Comparison of ENCODE assay signal across 17 cellular contexts in genomic region chr4:142823796-142824195, GRCh38. TPM values are rescaled to one million over a fixed set of nuclear protein-coding genes. Genes with fewer than 3 reads are reported as not detected.
DNase-seq lines count a peak whose midpoint lies in the region; ATAC-seq and TF ChIP-seq lines count a peak whose summit lies in the region.
"Had no signal": no experiment of that assay in that cellular context is flagged by ENCODE, and none has a peak within 500 bp of the region (broad histone marks: within the 10 kb centered on the region; RNA-seq: fewer than 3 reads in every experiment).

No MANE protein-coding gene starts in this region.

- no peak overlapping the region for H3K4me3 Mint-ChIP-seq in activated naive CD4-positive, alpha-beta T cell treated with anti-CD3 and anti-CD28 coated beads for 36 hours
- H3K4me3 Mint-ChIP-seq: CD8-positive, alpha-beta memory T cell; H9 had no signal

- H3K4me2 ChIP-seq in SK-N-SH (no peak overlapping the region), HCT116 (ENCODE audit: low read length) (no peak overlapping the region), osteoblast (ENCODE audit: insufficient read depth, low read length) (no peak overlapping the region)
- H3K4me2 ChIP-seq: BLaER1 had no signal

- no peaks in the 10 kb centered on the region for H3F3A ChIP-seq in SK-N-SH (replicated peaks; ENCODE audit: insufficient read depth)

- no peaks in the 10 kb centered on the region for H3K36me3 ChIP-seq in SK-N-SH (replicated peaks in 1 of 2; ENCODE audit: control insufficient read depth in 1 of 2, insufficient read depth in 2 of 2, low read length in 1 of 2)
- H3K36me3 ChIP-seq in HCT116 (ENCODE audit: control insufficient read depth in 1 of 2, insufficient read depth in 2 of 2, low read length in 2 of 2), result no peaks in the 10 kb centered on the region
- H3K36me3 ChIP-seq in osteoblast (ENCODE audit: insufficient read depth, low read length), result no peaks in the 10 kb centered on the region
- H3K36me3 ChIP-seq: BLaER1 had no signal

- H2AFZ ChIP-seq in SK-N-SH (ENCODE audit: low read depth) (no peak overlapping the region), HCT116 (ENCODE audit: low read depth, low read length, poor library complexity, severe bottlenecking) (no peak overlapping the region), osteoblast (ENCODE audit: low read length) (no peak overlapping the region)

- no peak for DNase-seq in SK-N-SH
- DNase-seq in activated naive CD4-positive, alpha-beta T cell treated with anti-CD3 and anti-CD28 coated beads for 36 hours, result peak; percentile 32
- no peak for DNase-seq in activated naive CD4-positive, alpha-beta T cell treated with anti-CD3 and anti-CD28 coated beads, Interleukin-2, amount 50 U/mL, for 16 hours
- no peak for DNase-seq in HCT116 (ENCODE audit: low read depth, low spot score)
- DNase-seq in osteoblast (ENCODE audit: insufficient read length, low spot score, missing footprints), result no peak
- no peak for DNase-seq in lower leg skin (ENCODE audit: low spot score in 2 of 2)
- DNase-seq: AML-193; Caco-2; CD8-positive, alpha-beta memory T cell; DND-41; GDM1; GOT3; H9 had no signal

- peak overlapping the region; percentile 86 for H3K27ac Mint-ChIP-seq in activated naive CD4-positive, alpha-beta T cell treated with anti-CD3 and anti-CD28 coated beads for 36 hours
- H3K27ac Mint-ChIP-seq: CD8-positive, alpha-beta memory T cell; H9 had no signal

- H4K20me1 ChIP-seq in SK-N-SH (ENCODE audit: insufficient read depth), result no peaks in the 10 kb centered on the region
- no peaks in the 10 kb centered on the region for H4K20me1 ChIP-seq in HCT116 (ENCODE audit: insufficient read depth)
- no peaks in the 10 kb centered on the region for H4K20me1 ChIP-seq in osteoblast (ENCODE audit: insufficient read depth, low read length)
- H4K20me1 ChIP-seq: BLaER1 had no signal

- no peak for TF ChIP-seq CTCF in SK-N-SH (IDR thresholded peaks at IDR 0.05)
- TF ChIP-seq CTCF in HCT116 (IDR thresholded peaks at IDR 0.05 in 2 of 3, conservative IDR thresholded peaks at IDR 0.05 in 1 of 3; ENCODE audit: borderline replicate concordance in 1 of 3, insufficient read depth in 1 of 3, low read depth in 2 of 3, low read length in 2 of 3), result no peak
- TF ChIP-seq CTCF in osteoblast (IDR thresholded peaks at IDR 0.05; ENCODE audit: extremely low read depth, low read depth, low read length), result no peak
- no peak for TF ChIP-seq CTCF in lower leg skin (IDR thresholded peaks at IDR 0.05)

- WGBS in SK-N-SH (ENCODE audit: low lambda C conversion rate), result 53% methylated on average over 1 of the region's 1 CpG
- 79 to 97% methylated on average over 1 of the region's 1 CpG for WGBS in lower leg skin, 2 donors

- peaks cover 18% of the 10 kb centered on the region for H3K36me3 Mint-ChIP-seq in activated naive CD4-positive, alpha-beta T cell treated with anti-CD3 and anti-CD28 coated beads for 36 hours (ENCODE audit: low read depth)

- H3K9me3 Mint-ChIP-seq in activated naive CD4-positive, alpha-beta T cell treated with anti-CD3 and anti-CD28 coated beads for 36 hours, result peaks cover 6% of the 10 kb centered on the region
- H3K9me3 Mint-ChIP-seq: CD8-positive, alpha-beta memory T cell; H9 had no signal

- intact Hi-C loops in activated naive CD4-positive, alpha-beta T cell treated with anti-CD3 and anti-CD28 coated beads for 36 hours (cut with micrococcal nuclease), result loop anchor here (1.0 to 5.0 kb wide), 9 partner anchors 7 to 1187 kb away; partner anchors contain the start of gene IL15
- intact Hi-C loops in HCT116 (cut with micrococcal nuclease) (no loop called here), lower leg skin (cut with DNase I; ENCODE audit: low total_unique reads) (no loop called here)

- H3K27me3 Mint-ChIP-seq in activated naive CD4-positive, alpha-beta T cell treated with anti-CD3 and anti-CD28 coated beads for 36 hours (ENCODE audit: low read depth), result no peaks in the 10 kb centered on the region

- TF ChIP-seq POLR2A in HCT116 (IDR thresholded peaks at IDR 0.05; ENCODE audit: borderline replicate concordance, extremely low read depth, insufficient read depth, insufficient read length) (no peak), lower leg skin (IDR thresholded peaks at IDR 0.05) (no peak)

- no peaks in the 10 kb centered on the region for H3K9me3 ChIP-seq in SK-N-SH
- H3K9me3 ChIP-seq in HCT116 (ENCODE audit: control insufficient read depth in 1 of 2, insufficient read depth in 1 of 2, low read depth in 1 of 2, low read length in 2 of 2), result no peaks in the 10 kb centered on the region
- no peaks in the 10 kb centered on the region for H3K9me3 ChIP-seq in osteoblast (ENCODE audit: low read depth, low read length)
- H3K9me3 ChIP-seq: Caco-2 had no signal

- H3K4me1 ChIP-seq in SK-N-SH (ENCODE audit: control insufficient read depth in 1 of 2, insufficient read depth in 2 of 2, low read depth in 1 of 2, low read length in 1 of 2) (peaks cover 0 to under 1% of the 10 kb centered on the region in 2 experiments; a peak in 1 of 4 replicates), HCT116 (ENCODE audit: control insufficient read depth in 1 of 2, insufficient read depth in 2 of 2, low read length in 2 of 2) (peaks cover 15 to 20% of the 10 kb centered on the region in 2 experiments), osteoblast (ENCODE audit: insufficient read depth, low read length) (peaks cover 5% of the 10 kb centered on the region)
- H3K4me1 ChIP-seq: BLaER1, Caco-2 had no signal

- H3K9me2 ChIP-seq in SK-N-SH (no peaks in the 10 kb centered on the region), HCT116 (ENCODE audit: insufficient read depth) (no peaks in the 10 kb centered on the region)

- H3K27ac ChIP-seq in SK-N-SH (ENCODE audit: low read depth in 2 of 2, low read length in 1 of 2) (no peak overlapping the region; a peak in 2 of 4 replicates), HCT116 (ENCODE audit: low read depth, low read length) (peak overlapping the region; percentile 18; the same call in 1 of the 2 replicates), osteoblast (ENCODE audit: low read depth, low read length) (peak overlapping the region; percentile 44)
- H3K27ac ChIP-seq: 22Rv1, BLaER1 had no signal

- ATAC-seq in SK-N-SH treated with all-trans-retinoic acid at 6 μM for 48 hours, result peak; percentile 61
- no peak for ATAC-seq in HCT116
- no peak for ATAC-seq in HG03457 (IDR thresholded peaks at IDR 0.05; ENCODE audit: unreplicated experiment)

- POLR2A ChIA-PET in SK-N-SH (lab: Yijun Ruan, JAX) (no interaction called here), HCT116 (lab: Charles Lee) (no interaction called here)

- H3K27me3 ChIP-seq in SK-N-SH (ENCODE audit: insufficient read depth), result no peaks in the 10 kb centered on the region
- no peaks in the 10 kb centered on the region for H3K27me3 ChIP-seq in HCT116 (ENCODE audit: insufficient read depth, low read length)
- H3K27me3 ChIP-seq in osteoblast (ENCODE audit: insufficient read depth, low read length), result no peaks in the 10 kb centered on the region
- H3K27me3 ChIP-seq: BLaER1 had no signal

- RAD21 ChIA-PET in HCT116 (lab: Charles Lee; ENCODE audit: low non-redundant PET in 1 of 2, low total read pairs in 2 of 2, uncharacterized antibody in 2 of 2, unreplicated experiment in 2 of 2), result interaction anchor here in 1 of 2 experiments (0.5 kb wide), 1 partner anchor 728 kb away, joined by 3 read pairs; no protein-coding TSS in a partner anchor

- no peaks in the 10 kb centered on the region for H3K79me2 ChIP-seq in SK-N-SH (ENCODE audit: insufficient read depth)
- no peaks in the 10 kb centered on the region for H3K79me2 ChIP-seq in HCT116 (ENCODE audit: insufficient read depth, low read length)
- no peaks in the 10 kb centered on the region for H3K79me2 ChIP-seq in osteoblast (ENCODE audit: insufficient read depth, low read length)

- peaks cover 18% of the 10 kb centered on the region for H3K4me1 Mint-ChIP-seq in activated naive CD4-positive, alpha-beta T cell treated with anti-CD3 and anti-CD28 coated beads for 36 hours (ENCODE audit: low read depth)
- H3K4me1 Mint-ChIP-seq: CD8-positive, alpha-beta memory T cell had no signal

- no peak overlapping the region for H3K9ac ChIP-seq in SK-N-SH
- H3K9ac ChIP-seq in HCT116 (ENCODE audit: low read length), result no peak overlapping the region
- H3K9ac ChIP-seq: BLaER1 had no signal

- TF ChIP-seq RAD21 in SK-N-SH (IDR thresholded peaks at IDR 0.05; ENCODE audit: low read length) (no peak), HCT116 (IDR thresholded peaks at IDR 0.05; ENCODE audit: low read depth) (no peak)

- no TSS peak for BruUV-seq in HCT116 (replicated peaks; lab: Mats Ljungman, UMichigan)

- no peak for TF ChIP-seq EP300 in SK-N-SH (IDR thresholded peaks at IDR 0.05; ENCODE audit: borderline replicate concordance in 1 of 2, low read depth in 1 of 2, low read length in 1 of 2)

- CTCF ChIA-PET in SK-N-SH (lab: Yijun Ruan, JAX), result no interaction called here
- CTCF ChIA-PET in activated naive CD4-positive, alpha-beta T cell treated with anti-CD3 and anti-CD28 coated beads for 36 hours (lab: Charles Lee), result interaction anchor here (0.6 to 1.0 kb wide), 6 partner anchors 9 to 253 kb away, joined by 3 to 4 read pairs (median 3); no protein-coding TSS in a partner anchor
- CTCF ChIA-PET in HCT116 (lab: Charles Lee), result interaction anchor here (1.3 kb wide), 1 partner anchor 15 kb away, joined by 3 read pairs; no protein-coding TSS in a partner anchor

- H3K4me3 ChIP-seq in SK-N-SH (ENCODE audit: low read depth in 2 of 2, low read length in 1 of 2), result no peak overlapping the region
- H3K4me3 ChIP-seq in HCT116 (replicated peaks in 1 of 2; ENCODE audit: low read depth in 1 of 2, low read length in 2 of 2), result no peak overlapping the region
- no peak overlapping the region for H3K4me3 ChIP-seq in osteoblast (ENCODE audit: insufficient read depth, low read length)
- H3K4me3 ChIP-seq in lower leg skin (ENCODE audit: low read depth, poor library complexity, severe bottlenecking), result no peak overlapping the region
- H3K4me3 ChIP-seq: BLaER1 had no signal

TF ChIP-seq in SK-N-SH, 30 proteins besides CTCF, POLR2A, EP300 and RAD21 (continues in another document):
- TF ChIP-seq FOSL2 (IDR thresholded peaks at IDR 0.05; ENCODE audit: borderline replicate concordance, low read depth) (no peak), YY1 (IDR thresholded peaks at IDR 0.05; ENCODE audit: low read depth) (no peak), RCOR1 (IDR thresholded peaks at IDR 0.05; ENCODE audit: low read length) (no peak), MXI1 (IDR thresholded peaks at IDR 0.05; ENCODE audit: low read depth, low read length) (no peak)

TF ChIP-seq in HCT116, 20 proteins besides CTCF, POLR2A, EP300 and RAD21 (continues in another document):
- TF ChIP-seq ZFX (IDR thresholded peaks at IDR 0.05), result no peak

RNA-seq across cellular contexts. Expression of gene INPP4B, which starts 22.3 kb away (rescaled TPM):
- polyA plus RNA-seq in SK-N-SH (2012; rRNA removed), result 0.06 and 0.08 TPM in 2 replicates
- polyA plus RNA-seq in SK-N-SH (2012; cell fraction: cytosol; rRNA removed), result 0.10 and 0.20 TPM in 2 replicates
- polyA plus RNA-seq in SK-N-SH (2012; cell fraction: nucleus; rRNA removed), result 0.04 and 0.27 TPM in 2 replicates
- 10 to 100 TPM; 55.7 to 60.5 TPM for total RNA-seq in activated naive CD4-positive, alpha-beta T cell treated with anti-CD3 and anti-CD28 coated beads for 36 hours
- total RNA-seq in HCT116 (2021; ENCODE audit: unreplicated experiment), result 14.3 TPM
- polyA plus RNA-seq in HCT116 (2012), result 7.8 and 9.8 TPM in 2 replicates
- total RNA-seq in osteoblast, result 11.6 and 15.6 TPM in 2 replicates
- 10 to 100 TPM in 3 of 4 donors, 1 to 10 TPM in 1; 7.6 to 18.5 (median 17.6) TPM for total RNA-seq in lower leg skin

Comparison
In these comparisons a context has a peak if more than half of its experiments do, and no peak if none do; other contexts are left out.
1. H3K27ac ChIP-seq: peak in HCT116 (single experiment) and osteoblast (single experiment); none in SK-N-SH (0 of 2).